ENCODE assay signal across 14 cellular contexts in genomic region chr1:180040034-180040433, GRCh38.
A peak's percentile ranks its signal among the peaks of the same experiment; 100 is the strongest.
DNase-seq lines count a peak whose midpoint lies in the region; ATAC-seq and TF ChIP-seq lines count a peak whose summit lies in the region.
"Had no signal": no experiment of that assay in that cellular context is flagged by ENCODE, and none has a peak within 500 bp of the region (broad histone marks: within the 10 kb centered on the region; RNA-seq: fewer than 3 reads in every experiment).

No MANE protein-coding gene starts in this region.

- H3K4me3 ChIP-seq in cardiac fibroblast (replicated peaks in 1 of 2; ENCODE audit: low read depth in 2 of 2, low read length in 2 of 2), result no peak overlapping the region
- H3K4me3 ChIP-seq: BLaER1 treated with 17β-estradiol and CSF1 and Interleukin-3, amounts not matched to agents 10 nM and 100 nM; lung had no signal

- in situ Hi-C loops in KBM-7 (cut with MboI; ENCODE audit: low pct_unique_long_range_greater_than_20kb, low sequenced_read_pairs), result no loop called here

- no peak for TF ChIP-seq CTCF in cardiac fibroblast (IDR thresholded peaks at IDR 0.05; ENCODE audit: low read depth, low read length)

- DNase-seq in Ammon's horn (ENCODE audit: low spot score), result peak; percentile 27
- DNase-seq in KBM-7, result peak; percentile 3
- DNase-seq in cardiac fibroblast (ENCODE audit: low read depth in 2 of 2), result peak; percentile 53 to 79
- peak; percentile 45 for DNase-seq in medulla oblongata (ENCODE audit: extremely low spot score)
- no peak for DNase-seq in GOT3 (lab: John Stamatoyannopoulos, UW)
- no peak for DNase-seq in NCI-H1048 (lab: John Stamatoyannopoulos, UW)
- DNase-seq in stimulated activated CD4-positive, alpha-beta T cell treated with anti-CD3 and anti-CD28 coated beads, Interleukin-12 subunit alpha, Interleukin-12 subunit beta, amount 100 ng/mL, for 4 hours, result no peak
- DNase-seq: amniotic stem cell, GDM1, NCI-H1092 treated with DMSO at 0.1 percent for 48 hours, NCI-H510A treated with DMSO at 0.1 percent for 48 hours had no signal

- no peak for ATAC-seq in HG02840 (IDR thresholded peaks at IDR 0.05; ENCODE audit: low FRiP score, unreplicated experiment)

Comparison
In these comparisons a context has a peak if more than half of its experiments do, and no peak if none do; other contexts are left out.
1. DNase-seq: peak in Ammon's horn (single experiment), KBM-7 (single experiment), cardiac fibroblast (2 of 2) and medulla oblongata (single experiment); none in GOT3 (single experiment), NCI-H1048 (single experiment) and stimulated activated CD4-positive, alpha-beta T cell treated with anti-CD3 and anti-CD28 coated beads, Interleukin-12 subunit alpha, Interleukin-12 subunit beta, amount 100 ng/mL, for 4 hours (single experiment).